1 cellular context compared by ENCODE assay signal in genomic region chr2:12717191-12717987, GRCh38.
TF ChIP-seq lines count a peak whose summit lies in the region.

No MANE protein-coding gene starts in this region.

TF ChIP-seq in HepG2, 621 proteins besides CTCF, POLR2A, EP300 and RAD21 (continued from another document and continues in another):
- TF ChIP-seq KIAA2018 (CRISPR knock-in tag; IDR thresholded peaks at IDR 0.05; ENCODE audit: borderline replicate concordance) (no peak), ZMYM4 (CRISPR knock-in tag; IDR thresholded peaks at IDR 0.05) (peak; percentile 46; the same call in 1 of the 2 replicates), HDAC6 (IDR thresholded peaks at IDR 0.05; ENCODE audit: low read depth, low read length) (no peak), FOXC1 (CRISPR knock-in tag; IDR thresholded peaks at IDR 0.05; ENCODE audit: borderline replicate concordance) (no peak), NKX3-1 (CRISPR knock-in tag; IDR thresholded peaks at IDR 0.05) (no peak), CC2D1A (CRISPR knock-in tag; IDR thresholded peaks at IDR 0.05) (no peak), HES4 (CRISPR knock-in tag; IDR thresholded peaks at IDR 0.05; ENCODE audit: borderline replicate concordance) (no peak), XRCC5 (optimal IDR thresholded peaks at IDR 0.05; ENCODE audit: low read length) (peak; percentile 13), MYC (CRISPR knock-in tag; IDR thresholded peaks at IDR 0.05; ENCODE audit: borderline replicate concordance) (peak; percentile 20; the same call in 1 of the 2 replicates), SMAD3 (CRISPR knock-in tag; IDR thresholded peaks at IDR 0.05) (no peak), ZNF75D (CRISPR knock-in tag; IDR thresholded peaks at IDR 0.05; ENCODE audit: borderline replicate concordance) (no peak), MEIS2 (CRISPR knock-in tag; IDR thresholded peaks at IDR 0.05) (0 out of 2 replicates have a peak, but pooled peaks have one; percentile 2), SALL1 (CRISPR knock-in tag; IDR thresholded peaks at IDR 0.05) (no peak), ZNF446 (CRISPR knock-in tag; IDR thresholded peaks at IDR 0.05) (no peak), ZNF619 (CRISPR knock-in tag; IDR thresholded peaks at IDR 0.05) (no peak), ZNF577 (CRISPR knock-in tag; IDR thresholded peaks at IDR 0.05; ENCODE audit: borderline replicate concordance, low read depth) (no peak), ZNF710 (CRISPR knock-in tag; IDR thresholded peaks at IDR 0.05; ENCODE audit: borderline replicate concordance) (no peak), TEF (CRISPR knock-in tag; IDR thresholded peaks at IDR 0.05) (no peak), HNRNPL (IDR thresholded peaks at IDR 0.05; ENCODE audit: low read depth, low read length) (no peak), KDM6A (CRISPR knock-in tag; IDR thresholded peaks at IDR 0.05; ENCODE audit: low read depth) (no peak), ZNF792 (CRISPR knock-in tag; IDR thresholded peaks at IDR 0.05) (no peak), ZNF782 (CRISPR knock-in tag; IDR thresholded peaks at IDR 0.05; ENCODE audit: borderline replicate concordance) (no peak), SOX13 (IDR thresholded peaks at IDR 0.05) (no peak), SOX13 (CRISPR knock-in tag; conservative IDR thresholded peaks at IDR 0.05 in 1 of 2, IDR thresholded peaks at IDR 0.05 in 1 of 2) (no peak), ZFP37 (CRISPR knock-in tag; IDR thresholded peaks at IDR 0.05; ENCODE audit: borderline replicate concordance) (no peak), ZNF224 (CRISPR knock-in tag; IDR thresholded peaks at IDR 0.05) (0 out of 2 replicates have a peak, but pooled peaks have one; percentile 28), ZNF598 (CRISPR knock-in tag; IDR thresholded peaks at IDR 0.05; ENCODE audit: borderline replicate concordance) (peak; percentile 47; the same call in 1 of the 2 replicates), FOXA1 (IDR thresholded peaks at IDR 0.05) (no peak), FOXA1 (CRISPR knock-in tag; IDR thresholded peaks at IDR 0.05) (no peak), ZMAT5 (CRISPR knock-in tag; IDR thresholded peaks at IDR 0.05; ENCODE audit: borderline replicate concordance, low read depth) (no peak), DR1 (CRISPR knock-in tag; IDR thresholded peaks at IDR 0.05) (0 out of 2 replicates have a peak, but pooled peaks have one; percentile 20), GFI1 (CRISPR knock-in tag; IDR thresholded peaks at IDR 0.05; ENCODE audit: borderline replicate concordance) (0 out of 2 replicates have a peak, but pooled peaks have one; percentile 18), PCBP1 (IDR thresholded peaks at IDR 0.05; ENCODE audit: borderline replicate concordance, low read depth, low read length) (no peak), ZNF839 (CRISPR knock-in tag; IDR thresholded peaks at IDR 0.05; ENCODE audit: borderline replicate concordance) (no peak), ZNF562 (CRISPR knock-in tag; IDR thresholded peaks at IDR 0.05; ENCODE audit: borderline replicate concordance) (no peak)
- TF ChIP-seq, protein P1, sequence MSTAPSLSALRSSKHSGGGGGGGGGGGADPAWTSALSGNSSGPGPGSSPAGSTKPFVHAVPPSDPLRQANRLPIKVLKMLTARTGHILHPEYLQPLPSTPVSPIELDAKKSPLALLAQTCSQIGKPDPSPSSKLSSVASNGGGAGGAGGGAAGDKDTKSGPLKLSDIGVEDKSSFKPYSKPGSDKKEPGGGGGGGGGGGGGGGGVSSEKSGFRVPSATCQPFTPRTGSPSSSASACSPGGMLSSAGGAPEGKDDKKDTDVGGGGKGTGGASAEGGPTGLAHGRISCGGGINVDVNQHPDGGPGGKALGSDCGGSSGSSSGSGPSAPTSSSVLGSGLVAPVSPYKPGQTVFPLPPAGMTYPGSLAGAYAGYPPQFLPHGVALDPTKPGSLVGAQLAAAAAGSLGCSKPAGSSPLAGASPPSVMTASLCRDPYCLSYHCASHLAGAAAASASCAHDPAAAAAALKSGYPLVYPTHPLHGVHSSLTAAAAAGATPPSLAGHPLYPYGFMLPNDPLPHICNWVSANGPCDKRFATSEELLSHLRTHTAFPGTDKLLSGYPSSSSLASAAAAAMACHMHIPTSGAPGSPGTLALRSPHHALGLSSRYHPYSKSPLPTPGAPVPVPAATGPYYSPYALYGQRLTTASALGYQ (CRISPR knock-in tag; IDR thresholded peaks at IDR 0.05), result no peak
- TF ChIP-seq, protein P2, sequence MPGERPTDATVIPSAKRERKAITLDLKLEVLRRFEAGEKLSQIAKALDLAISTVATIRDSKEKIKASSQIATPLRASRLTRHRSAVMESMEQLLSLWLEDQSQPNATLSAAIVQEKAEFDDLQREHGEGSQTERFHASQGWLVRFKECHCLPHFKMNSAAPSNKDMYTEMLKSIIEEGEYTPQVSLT (CRISPR knock-in tag; IDR thresholded peaks at IDR 0.05; ENCODE audit: borderline replicate concordance, low read depth), result no peak
- TF ChIP-seq, protein P3, sequence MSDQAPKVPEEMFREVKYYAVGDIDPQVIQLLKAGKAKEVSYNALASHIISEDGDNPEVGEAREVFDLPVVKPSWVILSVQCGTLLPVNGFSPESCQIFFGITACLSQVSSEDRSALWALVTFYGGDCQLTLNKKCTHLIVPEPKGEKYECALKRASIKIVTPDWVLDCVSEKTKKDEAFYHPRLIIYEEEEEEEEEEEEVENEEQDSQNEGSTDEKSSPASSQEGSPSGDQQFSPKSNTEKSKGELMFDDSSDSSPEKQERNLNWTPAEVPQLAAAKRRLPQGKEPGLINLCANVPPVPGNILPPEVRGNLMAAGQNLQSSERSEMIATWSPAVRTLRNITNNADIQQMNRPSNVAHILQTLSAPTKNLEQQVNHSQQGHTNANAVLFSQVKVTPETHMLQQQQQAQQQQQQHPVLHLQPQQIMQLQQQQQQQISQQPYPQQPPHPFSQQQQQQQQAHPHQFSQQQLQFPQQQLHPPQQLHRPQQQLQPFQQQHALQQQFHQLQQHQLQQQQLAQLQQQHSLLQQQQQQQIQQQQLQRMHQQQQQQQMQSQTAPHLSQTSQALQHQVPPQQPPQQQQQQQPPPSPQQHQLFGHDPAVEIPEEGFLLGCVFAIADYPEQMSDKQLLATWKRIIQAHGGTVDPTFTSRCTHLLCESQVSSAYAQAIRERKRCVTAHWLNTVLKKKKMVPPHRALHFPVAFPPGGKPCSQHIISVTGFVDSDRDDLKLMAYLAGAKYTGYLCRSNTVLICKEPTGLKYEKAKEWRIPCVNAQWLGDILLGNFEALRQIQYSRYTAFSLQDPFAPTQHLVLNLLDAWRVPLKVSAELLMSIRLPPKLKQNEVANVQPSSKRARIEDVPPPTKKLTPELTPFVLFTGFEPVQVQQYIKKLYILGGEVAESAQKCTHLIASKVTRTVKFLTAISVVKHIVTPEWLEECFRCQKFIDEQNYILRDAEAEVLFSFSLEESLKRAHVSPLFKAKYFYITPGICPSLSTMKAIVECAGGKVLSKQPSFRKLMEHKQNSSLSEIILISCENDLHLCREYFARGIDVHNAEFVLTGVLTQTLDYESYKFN (CRISPR knock-in tag; conservative IDR thresholded peaks at IDR 0.05), result no peak
- TF ChIP-seq, protein P4, sequence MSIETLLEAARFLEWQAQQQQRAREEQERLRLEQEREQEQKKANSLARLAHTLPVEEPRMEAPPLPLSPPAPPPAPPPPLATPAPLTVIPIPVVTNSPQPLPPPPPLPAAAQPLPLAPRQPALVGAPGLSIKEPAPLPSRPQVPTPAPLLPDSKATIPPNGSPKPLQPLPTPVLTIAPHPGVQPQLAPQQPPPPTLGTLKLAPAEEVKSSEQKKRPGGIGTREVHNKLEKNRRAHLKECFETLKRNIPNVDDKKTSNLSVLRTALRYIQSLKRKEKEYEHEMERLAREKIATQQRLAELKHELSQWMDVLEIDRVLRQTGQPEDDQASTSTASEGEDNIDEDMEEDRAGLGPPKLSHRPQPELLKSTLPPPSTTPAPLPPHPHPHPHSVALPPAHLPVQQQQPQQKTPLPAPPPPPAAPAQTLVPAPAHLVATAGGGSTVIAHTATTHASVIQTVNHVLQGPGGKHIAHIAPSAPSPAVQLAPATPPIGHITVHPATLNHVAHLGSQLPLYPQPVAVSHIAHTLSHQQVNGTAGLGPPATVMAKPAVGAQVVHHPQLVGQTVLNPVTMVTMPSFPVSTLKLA (IDR thresholded peaks at IDR 0.05), result no peak
- TF ChIP-seq, protein P5, sequence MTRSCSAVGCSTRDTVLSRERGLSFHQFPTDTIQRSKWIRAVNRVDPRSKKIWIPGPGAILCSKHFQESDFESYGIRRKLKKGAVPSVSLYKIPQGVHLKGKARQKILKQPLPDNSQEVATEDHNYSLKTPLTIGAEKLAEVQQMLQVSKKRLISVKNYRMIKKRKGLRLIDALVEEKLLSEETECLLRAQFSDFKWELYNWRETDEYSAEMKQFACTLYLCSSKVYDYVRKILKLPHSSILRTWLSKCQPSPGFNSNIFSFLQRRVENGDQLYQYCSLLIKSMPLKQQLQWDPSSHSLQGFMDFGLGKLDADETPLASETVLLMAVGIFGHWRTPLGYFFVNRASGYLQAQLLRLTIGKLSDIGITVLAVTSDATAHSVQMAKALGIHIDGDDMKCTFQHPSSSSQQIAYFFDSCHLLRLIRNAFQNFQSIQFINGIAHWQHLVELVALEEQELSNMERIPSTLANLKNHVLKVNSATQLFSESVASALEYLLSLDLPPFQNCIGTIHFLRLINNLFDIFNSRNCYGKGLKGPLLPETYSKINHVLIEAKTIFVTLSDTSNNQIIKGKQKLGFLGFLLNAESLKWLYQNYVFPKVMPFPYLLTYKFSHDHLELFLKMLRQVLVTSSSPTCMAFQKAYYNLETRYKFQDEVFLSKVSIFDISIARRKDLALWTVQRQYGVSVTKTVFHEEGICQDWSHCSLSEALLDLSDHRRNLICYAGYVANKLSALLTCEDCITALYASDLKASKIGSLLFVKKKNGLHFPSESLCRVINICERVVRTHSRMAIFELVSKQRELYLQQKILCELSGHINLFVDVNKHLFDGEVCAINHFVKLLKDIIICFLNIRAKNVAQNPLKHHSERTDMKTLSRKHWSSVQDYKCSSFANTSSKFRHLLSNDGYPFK (CRISPR knock-in tag; IDR thresholded peaks at IDR 0.05; ENCODE audit: borderline replicate concordance), result no peak
